In genomic region chr10:87094373-87095240, GRCh38 we compare ENCODE assay signal across 8 cellular contexts. TPM values are rescaled to one million over a fixed set of nuclear protein-coding genes. Genes with fewer than 3 reads are reported as not detected.
DNase-seq lines count a peak whose midpoint lies in the region; ATAC-seq, FAIRE-seq and TF ChIP-seq lines count a peak whose summit lies in the region.

Gene GLUD1 (minus strand): TSS chr10:87094843. CDS start chr10:87094769, 74 bp downstream.
A gene with protein sequence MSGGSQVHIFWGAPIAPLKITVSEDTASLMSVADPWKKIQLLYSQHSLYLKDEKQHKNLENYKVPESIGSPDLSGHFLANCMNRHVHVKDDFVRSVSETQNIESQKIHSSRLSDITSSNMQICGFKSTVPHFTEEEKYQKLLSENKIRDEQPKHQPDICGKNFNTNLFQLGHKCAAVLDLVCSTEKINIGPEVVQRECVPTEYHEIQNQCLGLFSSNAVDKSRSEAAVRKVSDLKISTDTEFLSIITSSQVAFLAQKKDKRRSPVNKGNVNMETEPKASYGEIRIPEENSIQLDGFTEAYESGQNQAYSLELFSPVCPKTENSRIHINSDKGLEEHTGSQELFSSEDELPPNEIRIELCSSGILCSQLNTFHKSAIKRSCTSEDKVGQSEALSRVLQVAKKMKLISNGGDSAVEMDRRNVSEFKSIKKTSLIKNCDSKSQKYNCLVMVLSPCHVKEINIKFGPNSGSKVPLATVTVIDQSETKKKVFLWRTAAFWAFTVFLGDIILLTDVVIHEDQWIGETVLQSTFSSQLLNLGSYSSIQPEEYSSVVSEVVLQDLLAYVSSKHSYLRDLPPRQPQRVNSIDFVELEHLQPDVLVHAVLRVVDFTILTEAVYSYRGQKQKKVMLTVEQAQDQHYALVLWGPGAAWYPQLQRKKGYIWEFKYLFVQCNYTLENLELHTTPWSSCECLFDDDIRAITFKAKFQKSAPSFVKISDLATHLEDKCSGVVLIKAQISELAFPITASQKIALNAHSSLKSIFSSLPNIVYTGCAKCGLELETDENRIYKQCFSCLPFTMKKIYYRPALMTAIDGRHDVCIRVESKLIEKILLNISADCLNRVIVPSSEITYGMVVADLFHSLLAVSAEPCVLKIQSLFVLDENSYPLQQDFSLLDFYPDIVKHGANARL (plus strand): TSS chr10:87095206. CDS start chr10:87151355, 56,149 bp downstream.

- H3K27me3 Mint-ChIP-seq in T-helper 1 cell treated with Interleukin-12 subunit alpha and Interleukin-12 subunit beta and Interleukin-4 antibody, amounts not matched to agents 30 μg/mL and 1 μg/mL, for 36 hours (ENCODE audit: low read depth): no peaks in the 10 kb centered on the region

- H3K27ac ChIP-seq in psoas muscle: peak within 1 kb of the TSS; percentile 98

- intact Hi-C loops in left ventricle myocardium superior (cut with micrococcal nuclease) (no loop called here), psoas muscle (cut with DNase I) (loop anchor here (10.0 kb wide), 1 partner anchor 120 kb away; no protein-coding TSS in a partner anchor)

- no peaks in the 10 kb centered on the region for H3K9me3 ChIP-seq in psoas muscle

- H3K36me3 ChIP-seq in psoas muscle (ENCODE audit: insufficient read depth in 1 of 2, low read depth in 1 of 2): peaks cover 0 to 24% of the 10 kb centered on the region in 2 donors

- H3K4me3 ChIP-seq in GM12865 (ENCODE audit: low read depth, low read length): peak within 1 kb of the TSS; percentile 88
- H3K4me3 ChIP-seq in psoas muscle: peak within 1 kb of the TSS; percentile 77

- peak; percentile 65 for ATAC-seq in HG02588 (IDR thresholded peaks at IDR 0.05; ENCODE audit: unreplicated experiment)
- peak; percentile 86 for ATAC-seq in left ventricle myocardium superior
- peak; percentile 82 to 84 (median 83) for ATAC-seq in psoas muscle

- peaks cover 28% of the 10 kb centered on the region for H3K36me3 Mint-ChIP-seq in T-helper 1 cell treated with Interleukin-12 subunit alpha and Interleukin-12 subunit beta and Interleukin-4 antibody, amounts not matched to agents 30 μg/mL and 1 μg/mL, for 36 hours (ENCODE audit: low read depth)

- H3K27ac Mint-ChIP-seq in T-helper 1 cell treated with Interleukin-12 subunit alpha and Interleukin-12 subunit beta and Interleukin-4 antibody, amounts not matched to agents 30 μg/mL and 1 μg/mL, for 36 hours: peak within 1 kb of the TSS; percentile 96

- WGBS in psoas muscle, 3 donors: 0 to 1% (median 0%) methylated on average over 32 to 112 of the region's 112 CpGs

- FAIRE-seq in urothelium cell line (lab: Jason Lieb, UNC): no peak

- H3K4me1 ChIP-seq in psoas muscle: peaks cover 28% of the 10 kb centered on the region

- DNase-seq in GM12865 (ENCODE audit: low read depth): peak; percentile 98
- peak; percentile 79 for DNase-seq in NCI-H1092 treated with DMSO at 0.1 percent for 48 hours (lab: John Stamatoyannopoulos, UW)
- DNase-seq in amniotic stem cell (lab: John Stamatoyannopoulos, UW): peak; percentile 83
- DNase-seq in left ventricle myocardium superior: peak; percentile 96
- DNase-seq in psoas muscle: peak; percentile 93 to 96
- DNase-seq in urothelium cell line (ENCODE audit: low spot score): peak; percentile 93

- peak within 1 kb of the TSS; percentile 92 for H3K4me3 Mint-ChIP-seq in T-helper 1 cell treated with Interleukin-12 subunit alpha and Interleukin-12 subunit beta and Interleukin-4 antibody, amounts not matched to agents 30 μg/mL and 1 μg/mL, for 36 hours

- H3K27me3 ChIP-seq in psoas muscle (ENCODE audit: insufficient read depth in 3 of 3, low read length in 2 of 3): no peaks in the 10 kb centered on the region

- TF ChIP-seq CTCF in GM12865 (IDR thresholded peaks at IDR 0.05; ENCODE audit: insufficient read depth, low read depth, low read length, missing control alignments): no peak
- TF ChIP-seq CTCF in psoas muscle (IDR thresholded peaks at IDR 0.05): no peak

- peaks cover 46% of the 10 kb centered on the region for H3K4me1 Mint-ChIP-seq in T-helper 1 cell treated with Interleukin-12 subunit alpha and Interleukin-12 subunit beta and Interleukin-4 antibody, amounts not matched to agents 30 μg/mL and 1 μg/mL, for 36 hours (ENCODE audit: low read depth)

- H3K9me3 Mint-ChIP-seq in T-helper 1 cell treated with Interleukin-12 subunit alpha and Interleukin-12 subunit beta and Interleukin-4 antibody, amounts not matched to agents 30 μg/mL and 1 μg/mL, for 36 hours: no peaks in the 10 kb centered on the region

RNA-seq across cellular contexts. Expression of gene GLUD1, which starts in this region (rescaled TPM):
- total RNA-seq in left ventricle myocardium superior (106 TPM), psoas muscle (10 to 100 TPM; 54.2 to 70.8 (median 58.7) TPM)
- 10 to 100 TPM; 42.3 to 64.0 (median 57.0) TPM for polyA plus RNA-seq in psoas muscle

RNA-seq across cellular contexts. Expression of the second gene that starts in this region (rescaled TPM):
- total RNA-seq in left ventricle myocardium superior (12.1 TPM), psoas muscle (10 to 100 TPM in 3 of 4 donors, 1 to 10 TPM in 1; 7.9 to 14.5 (median 12.5) TPM)
- 10 to 100 TPM; 11.1 to 25.7 (median 24.0) TPM for polyA plus RNA-seq in psoas muscle

Comparison
In these comparisons a context has a peak if more than half of its experiments do, and no peak if none do; other contexts are left out.
1. Peak in every context shown above with its lines: DNase-seq, ATAC-seq, H3K4me3 ChIP-seq and H3K27ac ChIP-seq.